ENCODE assay signal across 1 cellular context in the genomic region with DNA sequence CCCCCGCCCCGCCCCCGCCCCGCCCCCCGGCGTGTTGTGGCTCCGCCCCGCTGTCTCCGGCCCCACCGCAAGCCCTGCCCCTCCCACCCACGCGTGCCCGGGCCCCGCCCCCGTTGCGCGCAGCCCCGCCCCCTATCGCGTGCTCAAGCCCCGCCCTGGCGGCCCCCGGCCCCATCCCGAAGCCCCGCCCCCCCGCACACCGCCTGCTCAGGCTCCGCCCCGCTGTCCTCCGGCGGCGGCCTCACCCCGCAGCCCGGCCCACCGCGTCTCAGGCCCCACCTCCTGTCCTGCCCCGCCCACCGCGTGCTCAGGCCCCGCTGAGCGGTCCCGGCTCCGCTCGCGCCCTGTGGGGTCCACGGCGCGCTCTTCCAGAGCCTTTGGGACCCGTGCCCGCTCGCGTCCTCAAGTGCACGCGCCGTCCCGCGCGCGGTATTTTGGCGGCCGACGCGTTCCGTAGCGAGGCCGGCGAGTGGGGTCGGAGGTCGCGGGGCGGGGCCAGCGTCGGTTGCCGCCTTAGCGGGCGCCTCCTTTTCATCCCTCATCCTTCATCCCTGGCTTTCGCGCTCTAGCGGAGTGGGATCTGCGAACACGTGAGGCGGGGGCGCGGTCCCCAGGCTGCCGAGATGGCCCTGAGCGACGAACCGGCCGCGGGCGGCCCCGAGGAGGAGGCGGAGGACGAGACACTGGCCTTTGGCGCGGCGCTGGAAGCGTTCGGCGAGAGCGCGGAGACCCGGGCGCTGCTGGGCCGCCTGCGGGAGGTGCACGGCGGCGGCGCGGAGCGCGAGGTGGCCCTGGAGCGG.
TF ChIP-seq lines count a peak whose summit lies in the region.

A gene (plus strand): TSS at position 495 of the 800 bp plus-strand sequence. CDS start 129 bp downstream, at position 624.

TF ChIP-seq in HepG2, 621 proteins besides CTCF, POLR2A, EP300 and RAD21 (continued from another document and continues in another):
- TF ChIP-seq, protein P1, sequence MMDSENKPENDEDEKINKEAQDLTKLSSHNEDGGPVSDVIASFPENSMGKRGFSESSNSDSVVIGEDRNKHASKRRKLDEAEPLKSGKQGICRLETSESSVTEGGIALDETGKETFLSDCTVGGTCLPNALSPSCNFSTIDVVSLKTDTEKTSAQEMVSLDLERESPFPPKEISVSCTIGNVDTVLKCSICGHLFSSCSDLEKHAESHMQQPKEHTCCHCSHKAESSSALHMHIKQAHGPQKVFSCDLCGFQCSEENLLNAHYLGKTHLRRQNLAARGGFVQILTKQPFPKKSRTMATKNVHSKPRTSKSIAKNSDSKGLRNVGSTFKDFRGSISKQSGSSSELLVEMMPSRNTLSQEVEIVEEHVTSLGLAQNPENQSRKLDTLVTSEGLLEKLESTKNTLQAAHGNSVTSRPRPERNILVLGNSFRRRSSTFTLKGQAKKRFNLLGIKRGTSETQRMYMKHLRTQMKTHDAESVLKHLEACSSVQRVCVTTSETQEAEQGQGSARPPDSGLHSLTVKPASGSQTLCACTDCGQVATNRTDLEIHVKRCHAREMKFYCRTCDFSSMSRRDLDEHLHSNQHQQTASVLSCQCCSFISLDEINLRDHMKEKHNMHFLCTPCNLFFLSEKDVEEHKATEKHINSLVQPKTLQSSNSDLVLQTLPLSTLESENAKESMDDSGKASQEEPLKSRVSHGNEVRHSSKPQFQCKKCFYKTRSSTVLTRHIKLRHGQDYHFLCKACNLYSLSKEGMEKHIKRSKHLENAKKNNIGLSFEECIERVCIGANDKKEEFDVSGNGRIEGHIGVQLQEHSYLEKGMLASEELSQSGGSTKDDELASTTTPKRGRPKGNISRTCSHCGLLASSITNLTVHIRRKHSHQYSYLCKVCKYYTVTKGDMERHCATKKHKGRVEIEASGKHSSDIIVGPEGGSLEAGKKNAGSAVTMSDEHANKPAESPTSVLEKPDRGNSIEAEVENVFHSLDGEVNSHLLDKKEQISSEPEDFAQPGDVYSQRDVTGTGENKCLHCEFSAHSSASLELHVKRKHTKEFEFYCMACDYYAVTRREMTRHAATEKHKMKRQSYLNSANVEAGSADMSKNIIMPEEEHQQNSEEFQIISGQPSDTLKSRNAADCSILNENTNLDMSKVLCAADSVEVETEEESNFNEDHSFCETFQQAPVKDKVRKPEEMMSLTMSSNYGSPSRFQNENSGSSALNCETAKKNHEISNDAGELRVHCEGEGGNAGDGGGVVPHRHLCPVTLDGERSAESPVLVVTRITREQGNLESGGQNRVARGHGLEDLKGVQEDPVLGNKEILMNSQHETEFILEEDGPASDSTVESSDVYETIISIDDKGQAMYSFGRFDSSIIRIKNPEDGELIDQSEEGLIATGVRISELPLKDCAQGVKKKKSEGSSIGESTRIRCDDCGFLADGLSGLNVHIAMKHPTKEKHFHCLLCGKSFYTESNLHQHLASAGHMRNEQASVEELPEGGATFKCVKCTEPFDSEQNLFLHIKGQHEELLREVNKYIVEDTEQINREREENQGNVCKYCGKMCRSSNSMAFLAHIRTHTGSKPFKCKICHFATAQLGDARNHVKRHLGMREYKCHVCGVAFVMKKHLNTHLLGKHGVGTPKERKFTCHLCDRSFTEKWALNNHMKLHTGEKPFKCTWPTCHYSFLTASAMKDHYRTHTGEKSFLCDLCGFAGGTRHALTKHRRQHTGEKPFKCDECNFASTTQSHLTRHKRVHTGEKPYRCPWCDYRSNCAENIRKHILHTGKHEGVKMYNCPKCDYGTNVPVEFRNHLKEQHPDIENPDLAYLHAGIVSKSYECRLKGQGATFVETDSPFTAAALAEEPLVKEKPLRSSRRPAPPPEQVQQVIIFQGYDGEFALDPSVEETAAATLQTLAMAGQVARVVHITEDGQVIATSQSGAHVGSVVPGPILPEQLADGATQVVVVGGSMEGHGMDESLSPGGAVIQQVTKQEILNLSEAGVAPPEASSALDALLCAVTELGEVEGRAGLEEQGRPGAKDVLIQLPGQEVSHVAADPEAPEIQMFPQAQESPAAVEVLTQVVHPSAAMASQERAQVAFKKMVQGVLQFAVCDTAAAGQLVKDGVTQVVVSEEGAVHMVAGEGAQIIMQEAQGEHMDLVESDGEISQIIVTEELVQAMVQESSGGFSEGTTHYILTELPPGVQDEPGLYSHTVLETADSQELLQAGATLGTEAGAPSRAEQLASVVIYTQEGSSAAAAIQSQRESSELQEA (CRISPR knock-in tag; IDR thresholded peaks at IDR 0.05; ENCODE audit: not compliant biosample characterization) = peak; percentile 60
- TF ChIP-seq ZBTB1 (CRISPR knock-in tag; IDR thresholded peaks at IDR 0.05; ENCODE audit: borderline replicate concordance) = 0 out of 2 replicates have a peak, but pooled peaks have one; percentile 79
- TF ChIP-seq SALL1 (CRISPR knock-in tag; IDR thresholded peaks at IDR 0.05) = peak; percentile 93
- TF ChIP-seq, protein P2, sequence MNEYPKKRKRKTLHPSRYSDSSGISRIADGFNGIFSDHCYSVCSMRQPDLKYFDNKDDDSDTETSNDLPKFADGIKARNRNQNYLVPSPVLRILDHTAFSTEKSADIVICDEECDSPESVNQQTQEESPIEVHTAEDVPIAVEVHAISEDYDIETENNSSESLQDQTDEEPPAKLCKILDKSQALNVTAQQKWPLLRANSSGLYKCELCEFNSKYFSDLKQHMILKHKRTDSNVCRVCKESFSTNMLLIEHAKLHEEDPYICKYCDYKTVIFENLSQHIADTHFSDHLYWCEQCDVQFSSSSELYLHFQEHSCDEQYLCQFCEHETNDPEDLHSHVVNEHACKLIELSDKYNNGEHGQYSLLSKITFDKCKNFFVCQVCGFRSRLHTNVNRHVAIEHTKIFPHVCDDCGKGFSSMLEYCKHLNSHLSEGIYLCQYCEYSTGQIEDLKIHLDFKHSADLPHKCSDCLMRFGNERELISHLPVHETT (CRISPR knock-in tag; conservative IDR thresholded peaks at IDR 0.05) = peak; percentile 79
- no peak for TF ChIP-seq CHD4 (IDR thresholded peaks at IDR 0.05; ENCODE audit: borderline replicate concordance, low read length)
- no peak for TF ChIP-seq HMGA1 (CRISPR knock-in tag; conservative IDR thresholded peaks at IDR 0.05)
- TF ChIP-seq ZC3H13 (CRISPR knock-in tag; IDR thresholded peaks at IDR 0.05) = peak; percentile 99
- no peak for TF ChIP-seq ZNF570 (CRISPR knock-in tag; IDR thresholded peaks at IDR 0.05; ENCODE audit: borderline replicate concordance)
- TF ChIP-seq FOSL1 (CRISPR knock-in tag; IDR thresholded peaks at IDR 0.05; ENCODE audit: borderline replicate concordance) = 0 out of 2 replicates have a peak, but pooled peaks have one; percentile 35
- TF ChIP-seq, protein P3, sequence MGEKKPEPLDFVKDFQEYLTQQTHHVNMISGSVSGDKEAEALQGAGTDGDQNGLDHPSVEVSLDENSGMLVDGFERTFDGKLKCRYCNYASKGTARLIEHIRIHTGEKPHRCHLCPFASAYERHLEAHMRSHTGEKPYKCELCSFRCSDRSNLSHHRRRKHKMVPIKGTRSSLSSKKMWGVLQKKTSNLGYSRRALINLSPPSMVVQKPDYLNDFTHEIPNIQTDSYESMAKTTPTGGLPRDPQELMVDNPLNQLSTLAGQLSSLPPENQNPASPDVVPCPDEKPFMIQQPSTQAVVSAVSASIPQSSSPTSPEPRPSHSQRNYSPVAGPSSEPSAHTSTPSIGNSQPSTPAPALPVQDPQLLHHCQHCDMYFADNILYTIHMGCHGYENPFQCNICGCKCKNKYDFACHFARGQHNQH (CRISPR knock-in tag; IDR thresholded peaks at IDR 0.05) = peak; percentile 85
- TF ChIP-seq ZNF629 (CRISPR knock-in tag; conservative IDR thresholded peaks at IDR 0.05) = no peak
- TF ChIP-seq REXO4 (CRISPR knock-in tag; IDR thresholded peaks at IDR 0.05; ENCODE audit: borderline replicate concordance) = no peak
- TF ChIP-seq ZNF30 (CRISPR knock-in tag; IDR thresholded peaks at IDR 0.05) = no peak
- TF ChIP-seq ZNF234 (CRISPR knock-in tag; conservative IDR thresholded peaks at IDR 0.05) = peak; percentile 91; the same call in 1 of the 2 replicates
- TF ChIP-seq, protein P4, sequence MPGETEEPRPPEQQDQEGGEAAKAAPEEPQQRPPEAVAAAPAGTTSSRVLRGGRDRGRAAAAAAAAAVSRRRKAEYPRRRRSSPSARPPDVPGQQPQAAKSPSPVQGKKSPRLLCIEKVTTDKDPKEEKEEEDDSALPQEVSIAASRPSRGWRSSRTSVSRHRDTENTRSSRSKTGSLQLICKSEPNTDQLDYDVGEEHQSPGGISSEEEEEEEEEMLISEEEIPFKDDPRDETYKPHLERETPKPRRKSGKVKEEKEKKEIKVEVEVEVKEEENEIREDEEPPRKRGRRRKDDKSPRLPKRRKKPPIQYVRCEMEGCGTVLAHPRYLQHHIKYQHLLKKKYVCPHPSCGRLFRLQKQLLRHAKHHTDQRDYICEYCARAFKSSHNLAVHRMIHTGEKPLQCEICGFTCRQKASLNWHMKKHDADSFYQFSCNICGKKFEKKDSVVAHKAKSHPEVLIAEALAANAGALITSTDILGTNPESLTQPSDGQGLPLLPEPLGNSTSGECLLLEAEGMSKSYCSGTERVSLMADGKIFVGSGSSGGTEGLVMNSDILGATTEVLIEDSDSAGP (CRISPR knock-in tag; IDR thresholded peaks at IDR 0.05; ENCODE audit: borderline replicate concordance) = peak; percentile 95
- TF ChIP-seq MTA3 (CRISPR knock-in tag; IDR thresholded peaks at IDR 0.05) = no peak
- TF ChIP-seq CAMTA2 (CRISPR knock-in tag; IDR thresholded peaks at IDR 0.05; ENCODE audit: borderline replicate concordance) = no peak
- peak; percentile 34; the same call in 1 of the 2 replicates for TF ChIP-seq NR2F6 (IDR thresholded peaks at IDR 0.05)
- TF ChIP-seq NR2F6 (CRISPR knock-in tag; IDR thresholded peaks at IDR 0.05) = peak; percentile 88
- TF ChIP-seq, protein P5, sequence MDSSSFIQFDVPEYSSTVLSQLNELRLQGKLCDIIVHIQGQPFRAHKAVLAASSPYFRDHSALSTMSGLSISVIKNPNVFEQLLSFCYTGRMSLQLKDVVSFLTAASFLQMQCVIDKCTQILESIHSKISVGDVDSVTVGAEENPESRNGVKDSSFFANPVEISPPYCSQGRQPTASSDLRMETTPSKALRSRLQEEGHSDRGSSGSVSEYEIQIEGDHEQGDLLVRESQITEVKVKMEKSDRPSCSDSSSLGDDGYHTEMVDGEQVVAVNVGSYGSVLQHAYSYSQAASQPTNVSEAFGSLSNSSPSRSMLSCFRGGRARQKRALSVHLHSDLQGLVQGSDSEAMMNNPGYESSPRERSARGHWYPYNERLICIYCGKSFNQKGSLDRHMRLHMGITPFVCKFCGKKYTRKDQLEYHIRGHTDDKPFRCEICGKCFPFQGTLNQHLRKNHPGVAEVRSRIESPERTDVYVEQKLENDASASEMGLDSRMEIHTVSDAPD (CRISPR knock-in tag; IDR thresholded peaks at IDR 0.05) = peak; percentile 57; the same call in 1 of the 2 replicates
- TF ChIP-seq, protein P6, sequence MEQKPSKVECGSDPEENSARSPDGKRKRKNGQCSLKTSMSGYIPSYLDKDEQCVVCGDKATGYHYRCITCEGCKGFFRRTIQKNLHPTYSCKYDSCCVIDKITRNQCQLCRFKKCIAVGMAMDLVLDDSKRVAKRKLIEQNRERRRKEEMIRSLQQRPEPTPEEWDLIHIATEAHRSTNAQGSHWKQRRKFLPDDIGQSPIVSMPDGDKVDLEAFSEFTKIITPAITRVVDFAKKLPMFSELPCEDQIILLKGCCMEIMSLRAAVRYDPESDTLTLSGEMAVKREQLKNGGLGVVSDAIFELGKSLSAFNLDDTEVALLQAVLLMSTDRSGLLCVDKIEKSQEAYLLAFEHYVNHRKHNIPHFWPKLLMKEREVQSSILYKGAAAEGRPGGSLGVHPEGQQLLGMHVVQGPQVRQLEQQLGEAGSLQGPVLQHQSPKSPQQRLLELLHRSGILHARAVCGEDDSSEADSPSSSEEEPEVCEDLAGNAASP (CRISPR knock-in tag; IDR thresholded peaks at IDR 0.05; ENCODE audit: borderline replicate concordance) = peak; percentile 86
- TF ChIP-seq, protein P7, sequence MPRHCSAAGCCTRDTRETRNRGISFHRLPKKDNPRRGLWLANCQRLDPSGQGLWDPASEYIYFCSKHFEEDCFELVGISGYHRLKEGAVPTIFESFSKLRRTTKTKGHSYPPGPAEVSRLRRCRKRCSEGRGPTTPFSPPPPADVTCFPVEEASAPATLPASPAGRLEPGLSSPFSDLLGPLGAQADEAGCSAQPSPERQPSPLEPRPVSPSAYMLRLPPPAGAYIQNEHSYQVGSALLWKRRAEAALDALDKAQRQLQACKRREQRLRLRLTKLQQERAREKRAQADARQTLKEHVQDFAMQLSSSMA (CRISPR knock-in tag; IDR thresholded peaks at IDR 0.05) = peak; percentile 71; the same call in 1 of the 2 replicates
- peak; percentile 46; the same call in 1 of the 2 replicates for TF ChIP-seq ZBTB7B (CRISPR knock-in tag; IDR thresholded peaks at IDR 0.05)
- peak; percentile 52; the same call in 1 of the 2 replicates for TF ChIP-seq BRD4 (CRISPR knock-in tag; IDR thresholded peaks at IDR 0.05)
- TF ChIP-seq ZBTB8A (CRISPR knock-in tag; IDR thresholded peaks at IDR 0.05; ENCODE audit: borderline replicate concordance, low read depth) = no peak
- no peak for TF ChIP-seq ZNF317 (CRISPR knock-in tag; IDR thresholded peaks at IDR 0.05)
- TF ChIP-seq, protein P8, sequence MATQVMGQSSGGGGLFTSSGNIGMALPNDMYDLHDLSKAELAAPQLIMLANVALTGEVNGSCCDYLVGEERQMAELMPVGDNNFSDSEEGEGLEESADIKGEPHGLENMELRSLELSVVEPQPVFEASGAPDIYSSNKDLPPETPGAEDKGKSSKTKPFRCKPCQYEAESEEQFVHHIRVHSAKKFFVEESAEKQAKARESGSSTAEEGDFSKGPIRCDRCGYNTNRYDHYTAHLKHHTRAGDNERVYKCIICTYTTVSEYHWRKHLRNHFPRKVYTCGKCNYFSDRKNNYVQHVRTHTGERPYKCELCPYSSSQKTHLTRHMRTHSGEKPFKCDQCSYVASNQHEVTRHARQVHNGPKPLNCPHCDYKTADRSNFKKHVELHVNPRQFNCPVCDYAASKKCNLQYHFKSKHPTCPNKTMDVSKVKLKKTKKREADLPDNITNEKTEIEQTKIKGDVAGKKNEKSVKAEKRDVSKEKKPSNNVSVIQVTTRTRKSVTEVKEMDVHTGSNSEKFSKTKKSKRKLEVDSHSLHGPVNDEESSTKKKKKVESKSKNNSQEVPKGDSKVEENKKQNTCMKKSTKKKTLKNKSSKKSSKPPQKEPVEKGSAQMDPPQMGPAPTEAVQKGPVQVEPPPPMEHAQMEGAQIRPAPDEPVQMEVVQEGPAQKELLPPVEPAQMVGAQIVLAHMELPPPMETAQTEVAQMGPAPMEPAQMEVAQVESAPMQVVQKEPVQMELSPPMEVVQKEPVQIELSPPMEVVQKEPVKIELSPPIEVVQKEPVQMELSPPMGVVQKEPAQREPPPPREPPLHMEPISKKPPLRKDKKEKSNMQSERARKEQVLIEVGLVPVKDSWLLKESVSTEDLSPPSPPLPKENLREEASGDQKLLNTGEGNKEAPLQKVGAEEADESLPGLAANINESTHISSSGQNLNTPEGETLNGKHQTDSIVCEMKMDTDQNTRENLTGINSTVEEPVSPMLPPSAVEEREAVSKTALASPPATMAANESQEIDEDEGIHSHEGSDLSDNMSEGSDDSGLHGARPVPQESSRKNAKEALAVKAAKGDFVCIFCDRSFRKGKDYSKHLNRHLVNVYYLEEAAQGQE (IDR thresholded peaks at IDR 0.05; ENCODE audit: borderline replicate concordance in 1 of 2, low read depth in 1 of 2, low read length in 2 of 2) = peak in 1 of 2 experiments; percentile 44; a peak in 1 of 4 replicates
- peak; percentile 94 for TF ChIP-seq MEIS1 (CRISPR knock-in tag; IDR thresholded peaks at IDR 0.05; ENCODE audit: borderline replicate concordance)
- TF ChIP-seq TRIM24 (CRISPR knock-in tag; IDR thresholded peaks at IDR 0.05) = peak; percentile 36; the same call in 1 of the 2 replicates
- TF ChIP-seq ZBTB20 (CRISPR knock-in tag; IDR thresholded peaks at IDR 0.05; ENCODE audit: borderline replicate concordance, low read depth) = peak; percentile 65; the same call in 1 of the 2 replicates
- peak; percentile 81; the same call in 1 of the 2 replicates for TF ChIP-seq ZKSCAN8 (CRISPR knock-in tag; IDR thresholded peaks at IDR 0.05; ENCODE audit: borderline replicate concordance)
